Comparison of ENCODE assay signal across 1 cellular context in genomic region chr5:156411957-156412356, GRCh38.
TF ChIP-seq lines count a peak whose summit lies in the region.

No MANE protein-coding gene starts in this region.

TF ChIP-seq in A549, 52 proteins besides CTCF, POLR2A, EP300 and RAD21 (continued from another document):
- no peak for TF ChIP-seq TFCP2L1 (CRISPR knock-in tag; IDR thresholded peaks at IDR 0.05)
- TF ChIP-seq FOSB (CRISPR knock-in tag; IDR thresholded peaks at IDR 0.05), result no peak
- no peak for TF ChIP-seq MAFK (IDR thresholded peaks at IDR 0.05; ENCODE audit: partially characterized antibody)
- TF ChIP-seq NPAS2 (CRISPR knock-in tag; IDR thresholded peaks at IDR 0.05; ENCODE audit: borderline replicate concordance), result no peak
- TF ChIP-seq CHD2 (IDR thresholded peaks at IDR 0.05; ENCODE audit: low read length, partially characterized antibody), result no peak
- TF ChIP-seq, protein P1, sequence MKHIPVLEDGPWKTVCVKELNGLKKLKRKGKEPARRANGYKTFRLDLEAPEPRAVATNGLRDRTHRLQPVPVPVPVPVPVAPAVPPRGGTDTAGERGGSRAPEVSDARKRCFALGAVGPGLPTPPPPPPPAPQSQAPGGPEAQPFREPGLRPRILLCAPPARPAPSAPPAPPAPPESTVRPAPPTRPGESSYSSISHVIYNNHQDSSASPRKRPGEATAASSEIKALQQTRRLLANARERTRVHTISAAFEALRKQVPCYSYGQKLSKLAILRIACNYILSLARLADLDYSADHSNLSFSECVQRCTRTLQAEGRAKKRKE (CRISPR knock-in tag; IDR thresholded peaks at IDR 0.05; ENCODE audit: low read depth), result no peak
- TF ChIP-seq ZSCAN20 (CRISPR knock-in tag; IDR thresholded peaks at IDR 0.05), result no peak
- TF ChIP-seq HEYL (CRISPR knock-in tag; IDR thresholded peaks at IDR 0.05), result no peak
